Comparison of ENCODE assay signal across 26 cellular contexts in genomic region chr6:125264476-125264875, GRCh38.
"Had no signal": no experiment of that assay in that cellular context is flagged by ENCODE, and none has a peak within 500 bp of the region (broad histone marks: within the 10 kb centered on the region; RNA-seq: fewer than 3 reads in every experiment).

No MANE protein-coding gene starts in this region.

- H3K36me3 ChIP-seq: left lung, lower lobe of right lung, ovary, right atrium auricular region, right lobe of liver, transverse colon, upper lobe of left lung had no signal

- H3K4me1 Mint-ChIP-seq: stimulated activated memory B cell treated with anti-CD40 and anti-IgM and Interleukin-4, amounts not matched to agents 10 μg/mL and 1 μg/mL and 100 μg/mL, for 72 hours; stimulated activated naive CD8-positive, alpha-beta T cell treated with anti-CD3 and anti-CD28 coated beads, Interleukin-15, amount 100 ng/mL, for 72 hours had no signal

- H3K9me3 ChIP-seq: heart right ventricle, left lung, lower lobe of right lung, mucosa of descending colon, ovary, right atrium auricular region, right lobe of liver, transverse colon, upper lobe of left lung had no signal

- H3K4me3 Mint-ChIP-seq: naive thymus-derived CD8-positive, alpha-beta T cell; stimulated activated memory B cell treated with anti-CD40 and anti-IgM and Interleukin-4, amounts not matched to agents 10 μg/mL and 1 μg/mL and 100 μg/mL, for 72 hours; stimulated activated naive CD8-positive, alpha-beta T cell treated with anti-CD3 and anti-CD28 coated beads, Interleukin-15, amount 100 ng/mL, for 72 hours had no signal

- H2AFZ ChIP-seq: hepatocyte had no signal

- H3K4me3 ChIP-seq: heart right ventricle, hepatocyte, left lung, lower lobe of right lung, mucosa of descending colon, ovary, right atrium auricular region, right lobe of liver, smooth muscle cell, transverse colon, upper lobe of left lung had no signal

- H3K9me3 Mint-ChIP-seq: naive thymus-derived CD8-positive, alpha-beta T cell; stimulated activated memory B cell treated with anti-CD40 and anti-IgM and Interleukin-4, amounts not matched to agents 10 μg/mL and 1 μg/mL and 100 μg/mL, for 72 hours; stimulated activated naive CD8-positive, alpha-beta T cell treated with anti-CD3 and anti-CD28 coated beads, Interleukin-15, amount 100 ng/mL, for 72 hours had no signal

- H3K27me3 Mint-ChIP-seq: naive thymus-derived CD8-positive, alpha-beta T cell; progenitor cell of endocrine pancreas; stimulated activated memory B cell treated with anti-CD40 and anti-IgM and Interleukin-4, amounts not matched to agents 10 μg/mL and 1 μg/mL and 100 μg/mL, for 72 hours; stimulated activated naive CD8-positive, alpha-beta T cell treated with anti-CD3 and anti-CD28 coated beads, Interleukin-15, amount 100 ng/mL, for 72 hours had no signal

- H3K27ac ChIP-seq: heart right ventricle, hepatocyte, left lung, lower lobe of right lung, ovary, right atrium auricular region, right lobe of liver, transverse colon, upper lobe of left lung had no signal

- ATAC-seq: heart right ventricle; left colon; left lung; lower lobe of right lung; mucosa of descending colon; naive thymus-derived CD8-positive, alpha-beta T cell; right lobe of liver; stimulated activated memory B cell treated with anti-CD40 and anti-IgM and Interleukin-4, amounts not matched to agents 10 μg/mL and 1 μg/mL and 100 μg/mL, for 72 hours; stimulated activated naive CD8-positive, alpha-beta T cell treated with anti-CD3 and anti-CD28 coated beads, Interleukin-15, amount 100 ng/mL, for 72 hours had no signal

- H3K4me2 ChIP-seq: hepatocyte, smooth muscle cell had no signal

- H3K4me1 ChIP-seq: left lung, lower lobe of right lung, right atrium auricular region, right lobe of liver, transverse colon, upper lobe of left lung had no signal

- H3K27me3 ChIP-seq: heart right ventricle, hepatocyte, left lung, ovary, right atrium auricular region, right lobe of liver, transverse colon, upper lobe of left lung had no signal

- DNase-seq: heart right ventricle; kidney; left colon; left lung; lower lobe of right lung; mammary epithelial cell; mesendoderm; midbrain; mucosa of descending colon; naive thymus-derived CD8-positive, alpha-beta T cell; ovary; right lobe of liver; stimulated activated CD4-positive, alpha-beta T cell treated with anti-CD3 and anti-CD28 coated beads, Interleukin-1b, Interleukin-23, amount 100 ng/mL, for 48 hours; stimulated activated CD4-positive, alpha-beta T cell treated with anti-CD3 and anti-CD28 coated beads, Interleukin-2, amount 100 ng/mL, for 48 hours; stimulated activated CD4-positive, alpha-beta T cell treated with anti-CD3 and anti-CD28 coated beads, Interleukin-4, amount 100 ng/mL, for 4 hours; stimulated activated CD8-positive, alpha-beta memory T cell treated with anti-CD3 and anti-CD28 coated beads, Interleukin-4, amount 100 ng/mL, for 48 hours; stimulated activated naive CD4-positive, alpha-beta T cell treated with Interleukin-2 at 50 U/mL for 16 hours; stimulated activated naive CD8-positive, alpha-beta T cell treated with anti-CD3 and anti-CD28 coated beads, Interleukin-15, amount 100 ng/mL, for 72 hours; substantia nigra; transverse colon; upper lobe of left lung had no signal

- H3K27ac Mint-ChIP-seq: naive thymus-derived CD8-positive, alpha-beta T cell; progenitor cell of endocrine pancreas; stimulated activated memory B cell treated with anti-CD40 and anti-IgM and Interleukin-4, amounts not matched to agents 10 μg/mL and 1 μg/mL and 100 μg/mL, for 72 hours; stimulated activated naive CD8-positive, alpha-beta T cell treated with anti-CD3 and anti-CD28 coated beads, Interleukin-15, amount 100 ng/mL, for 72 hours had no signal

- H3K36me3 Mint-ChIP-seq: naive thymus-derived CD8-positive, alpha-beta T cell; stimulated activated memory B cell treated with anti-CD40 and anti-IgM and Interleukin-4, amounts not matched to agents 10 μg/mL and 1 μg/mL and 100 μg/mL, for 72 hours had no signal
